Comparison of ENCODE assay signal across 7 cellular contexts in the genomic region with DNA sequence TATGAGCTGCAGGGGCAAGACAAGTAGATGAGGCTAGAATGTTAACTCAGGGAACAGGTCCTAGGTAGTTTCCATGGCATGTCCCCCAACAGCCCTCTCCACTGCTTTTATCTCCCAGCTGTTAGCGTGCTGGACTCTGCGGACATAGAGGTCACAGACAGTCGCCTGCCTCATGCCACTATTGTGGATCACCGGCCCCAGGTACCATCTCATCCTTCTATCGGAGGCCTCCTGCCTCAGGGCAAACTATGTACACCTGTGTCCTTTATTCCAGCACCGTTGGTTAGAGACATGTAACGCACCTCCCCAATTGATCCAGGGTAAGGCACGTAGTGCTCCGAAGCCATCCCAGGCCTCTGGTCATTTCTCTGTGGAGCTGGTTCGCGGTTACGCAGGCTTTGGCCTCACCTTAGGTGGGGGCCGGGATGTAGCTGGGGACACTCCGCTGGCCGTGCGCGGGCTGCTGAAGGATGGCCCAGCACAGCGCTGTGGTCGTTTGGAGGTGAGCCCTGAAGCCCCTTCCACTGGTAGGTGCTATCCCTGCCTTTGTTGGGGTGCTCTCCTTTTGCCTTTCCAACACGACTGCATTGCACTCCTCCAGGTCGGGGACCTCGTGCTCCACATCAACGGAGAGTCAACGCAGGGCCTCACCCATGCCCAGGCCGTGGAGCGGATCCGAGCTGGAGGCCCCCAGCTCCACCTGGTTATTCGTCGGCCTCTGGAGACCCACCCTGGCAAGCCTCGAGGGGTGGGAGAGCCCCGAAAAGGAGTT. TPM values are rescaled to one million over a fixed set of nuclear protein-coding genes. Genes with fewer than 3 reads are reported as not detected.
DNase-seq lines count a peak whose midpoint lies in the region; ATAC-seq and TF ChIP-seq lines count a peak whose summit lies in the region.

No MANE protein-coding gene starts in this region.

- H2AFZ ChIP-seq in SU-DHL-6 (ENCODE audit: low read depth, low read length, severe bottlenecking), result no peak overlapping the region

- TF ChIP-seq CTCF in GM13977 (IDR thresholded peaks at IDR 0.05; ENCODE audit: extremely low read depth, insufficient read depth, missing control alignments), result no peak
- no peak for TF ChIP-seq CTCF in SU-DHL-6 (IDR thresholded peaks at IDR 0.05; ENCODE audit: insufficient read depth, low read length, poor library complexity, severe bottlenecking)
- TF ChIP-seq CTCF in gastroesophageal sphincter (IDR thresholded peaks at IDR 0.05), result no peak

- no peaks in the 10 kb centered on the region for H4K20me1 ChIP-seq in SU-DHL-6 (ENCODE audit: low read depth, low read length)

- H3K9me3 ChIP-seq in SU-DHL-6 (ENCODE audit: insufficient read depth, low read length) (no peaks in the 10 kb centered on the region), gastroesophageal sphincter (no peaks in the 10 kb centered on the region), skeletal muscle satellite cell (replicated peaks; ENCODE audit: low read length) (no peaks in the 10 kb centered on the region)

- 78% methylated on average over 3 of the region's 31 CpGs; no CpG with 5 or more reads in 1 of the 2 donors for WGBS in gastroesophageal sphincter (ENCODE audit: low coverage in 1 of 2), 2 donors

- H3K4me3 ChIP-seq in SU-DHL-6 (ENCODE audit: insufficient read depth, low read length, poor library complexity, severe bottlenecking) (no peak overlapping the region), gastroesophageal sphincter (no peak overlapping the region), skeletal muscle satellite cell (ENCODE audit: low read length) (no peak overlapping the region)

- H3K36me3 ChIP-seq in SU-DHL-6 (ENCODE audit: low read length), result no peaks in the 10 kb centered on the region
- H3K36me3 ChIP-seq in gastroesophageal sphincter, result no peaks in the 10 kb centered on the region
- no peaks in the 10 kb centered on the region for H3K36me3 ChIP-seq in skeletal muscle satellite cell (ENCODE audit: insufficient read depth, low read length)

- peaks cover 25% of the 10 kb centered on the region for H3F3A ChIP-seq in SU-DHL-6 (ENCODE audit: insufficient read depth)

- ATAC-seq in gastroesophageal sphincter, result no peak

- DNase-seq in GM13977 (ENCODE audit: low spot score) (peak; percentile 38), T1000 (lab: John Stamatoyannopoulos, UW) (no peak), GF-D8 (lab: John Stamatoyannopoulos, UW) (no peak), KG1 (lab: John Stamatoyannopoulos, UW) (no peak)

- peak overlapping the region; percentile 73 for H3K4me2 ChIP-seq in SU-DHL-6 (ENCODE audit: low read depth, low read length, poor library complexity, severe bottlenecking)
- peak overlapping the region; percentile 90 for H3K4me2 ChIP-seq in skeletal muscle satellite cell (ENCODE audit: low read length)

- TF ChIP-seq EP300 in gastroesophageal sphincter (IDR thresholded peaks at IDR 0.05), result no peak

- H3K27me3 ChIP-seq in SU-DHL-6 (ENCODE audit: low read length) (no peaks in the 10 kb centered on the region), gastroesophageal sphincter (no peaks in the 10 kb centered on the region), skeletal muscle satellite cell (ENCODE audit: control insufficient read depth, insufficient read depth, low read length) (no peaks in the 10 kb centered on the region)

- no peaks in the 10 kb centered on the region for H3K79me2 ChIP-seq in SU-DHL-6 (ENCODE audit: insufficient read depth, low read length)

- H3K27ac ChIP-seq in SU-DHL-6 (ENCODE audit: low read depth, low read length) (peak overlapping the region; percentile 69; the same call in 1 of the 2 replicates), gastroesophageal sphincter (peak overlapping the region; percentile 89 to 96 (median 92))

- in situ Hi-C loops in GM13977 (cut with MboI; ENCODE audit: low pct_unique_long_range_greater_than_20kb, low sequenced_read_pairs, unreplicated experiment), result no loop called here

- no peak for TF ChIP-seq POLR2A in gastroesophageal sphincter (IDR thresholded peaks at IDR 0.05)

- H3K4me1 ChIP-seq in gastroesophageal sphincter, result peaks cover 0 to 34% (median 0%) of the 10 kb centered on the region in 3 donors
- peaks cover 22% of the 10 kb centered on the region for H3K4me1 ChIP-seq in skeletal muscle satellite cell (ENCODE audit: control insufficient read depth, insufficient read depth, low read length)

- H3K9ac ChIP-seq in SU-DHL-6 (ENCODE audit: low read length) (no peak overlapping the region), skeletal muscle satellite cell (ENCODE audit: low read depth, low read length) (no peak overlapping the region)

- no peaks in the 10 kb centered on the region for H3K9me2 ChIP-seq in SU-DHL-6 (replicated peaks; ENCODE audit: insufficient read depth, low read length)

RNA-seq across cellular contexts. Expression of a gene that starts 2.2 kb away (rescaled TPM):
- 1 to 10 TPM in 3 of 4 donors, under 1 TPM in 1; 0.69 to 4.6 (median 3.1) TPM for total RNA-seq in gastroesophageal sphincter
- 0.66 and 0.76 TPM in 2 replicates for total RNA-seq in skeletal muscle satellite cell (2012; rRNA removed)

RNA-seq across cellular contexts. Expression of a gene that starts 6.9 kb away (rescaled TPM):
- total RNA-seq in gastroesophageal sphincter, result 10 to 100 TPM; 57.9 to 78.7 (median 67.9) TPM
- 33.7 and 54.6 TPM in 2 replicates for total RNA-seq in skeletal muscle satellite cell (2012; rRNA removed)

RNA-seq across cellular contexts. Expression of a gene that starts 21.4 kb away (rescaled TPM):
- total RNA-seq in gastroesophageal sphincter, result 10 to 100 TPM in 2 of 4 donors, 1 to 10 TPM in 2; 6.2 to 15.9 (median 9.6) TPM
- total RNA-seq in skeletal muscle satellite cell (2012; rRNA removed), result 9.9 and 10.7 TPM in 2 replicates

RNA-seq across cellular contexts. Expression of a gene that starts 35.2 kb away (rescaled TPM):
- 10 to 100 TPM in 1 of 4 donors, 1 to 10 TPM in 3; 2.9 to 10.5 (median 5.4) TPM for total RNA-seq in gastroesophageal sphincter
- under 0.01 and 0.25 TPM in 2 replicates for total RNA-seq in skeletal muscle satellite cell (2012; rRNA removed)

RNA-seq across cellular contexts. Expression of a gene that starts 41.2 kb away (rescaled TPM):
- 10 to 100 TPM; 28.2 to 34.1 (median 31.5) TPM for total RNA-seq in gastroesophageal sphincter
- total RNA-seq in skeletal muscle satellite cell (2012; rRNA removed), result 13.2 and 13.8 TPM in 2 replicates
